Comparison of ENCODE assay signal across 8 cellular contexts in genomic region chr14:69475194-69475818, GRCh38. TPM values are rescaled to one million over a fixed set of nuclear protein-coding genes. Genes with fewer than 3 reads are reported as not detected.
DNase-seq lines count a peak whose midpoint lies in the region; ATAC-seq, FAIRE-seq and TF ChIP-seq lines count a peak whose summit lies in the region.

No MANE protein-coding gene starts in this region.

- no peak overlapping the region for H3K27ac ChIP-seq in esophagus squamous epithelium
- no peak overlapping the region for H3K27ac ChIP-seq in substantia nigra (ENCODE audit: low read depth, low read length, poor library complexity, severe bottlenecking)

- no peak for TF ChIP-seq POLR2A in GM12892 (IDR thresholded peaks at IDR 0.05; ENCODE audit: low read depth, low read length)
- TF ChIP-seq POLR2A in esophagus squamous epithelium (IDR thresholded peaks at IDR 0.05): no peak

- H3K4me1 ChIP-seq in esophagus squamous epithelium: no peaks in the 10 kb centered on the region

- TF ChIP-seq CTCF in AG10803 (conservative IDR thresholded peaks at IDR 0.05; ENCODE audit: low read length) (peak; percentile 40), esophagus squamous epithelium (IDR thresholded peaks at IDR 0.05) (peak in 4 of 6 experiments; percentile 6 to 50 (median 22))

- no peak for ATAC-seq in GM19035 (IDR thresholded peaks at IDR 0.05; ENCODE audit: unreplicated experiment)
- no peak for ATAC-seq in HG03469 (IDR thresholded peaks at IDR 0.05; ENCODE audit: unreplicated experiment)

- intact Hi-C loops in esophagus squamous epithelium (cut with DNase I): no loop called here

- H3K4me3 ChIP-seq in AG10803 (ENCODE audit: low read length): no peak overlapping the region
- H3K4me3 ChIP-seq in esophagus squamous epithelium: no peak overlapping the region

- peak; percentile 60 for FAIRE-seq in GM12892 (lab: Jason Lieb, UNC)

- no peaks in the 10 kb centered on the region for H3K9me3 ChIP-seq in esophagus squamous epithelium

- peaks cover 0 to 12% (median 0%) of the 10 kb centered on the region in 4 donors for H3K27me3 ChIP-seq in esophagus squamous epithelium

- 60 to 64% methylated on average over 8 of the region's 8 CpGs for WGBS in esophagus squamous epithelium, 2 donors

- H3K36me3 ChIP-seq in esophagus squamous epithelium: no peaks in the 10 kb centered on the region

- DNase-seq in AG10803 (ENCODE audit: low read depth) (no peak), GM12892 (ENCODE audit: insufficient read length) (no peak), NCI-H69 (lab: John Stamatoyannopoulos, UW) (peak; percentile 75), esophagus squamous epithelium (lab: John Stamatoyannopoulos, UW) (no peak), substantia nigra (lab: John Stamatoyannopoulos, UW) (no peak), nucleus accumbens (lab: John Stamatoyannopoulos, UW) (no peak)

RNA-seq across cellular contexts. Expression of gene PLEKHD1, which starts 9.2 kb away (rescaled TPM):
- polyA plus RNA-seq in GM12892 (2012; ENCODE audit: missing spikeins): not detected
- total RNA-seq in esophagus squamous epithelium: under 1 TPM in 1 of 4 donors, not detected in 3; 0.19 TPM
